ENCODE assay signal across 8 cellular contexts in genomic region chr4:153084939-153085630, GRCh38.
DNase-seq lines count a peak whose midpoint lies in the region; ATAC-seq and TF ChIP-seq lines count a peak whose summit lies in the region.

No MANE protein-coding gene starts in this region.

- H3K4me1 Mint-ChIP-seq in WTC11 = peaks cover 59% of the 10 kb centered on the region

- DNase-seq in HCEC 1CT (peak; percentile 11), NCI-H1105 treated with DMSO at 0.1 percent for 48 hours (lab: John Stamatoyannopoulos, UW) (peak; percentile 27), WTC11 (ENCODE audit: low spot score) (peak; percentile 92), brain pericyte (ENCODE audit: low read depth, low spot score) (peak; percentile 27), iris pigment epithelial cell (ENCODE audit: low read depth) (peak; percentile 70), KG1 (lab: John Stamatoyannopoulos, UW) (no peak)
- peak; percentile 70 to 83 for DNase-seq in stimulated activated CD4-positive, alpha-beta T cell treated with anti-CD3 and anti-CD28 coated beads, Interleukin-15, amount 100 ng/mL, for 48 hours (ENCODE audit: low read depth in 2 of 2)

- H3K36me3 Mint-ChIP-seq in WTC11 = no peaks in the 10 kb centered on the region

- H3K27ac Mint-ChIP-seq in WTC11 = no peak overlapping the region

- peaks cover 14% of the 10 kb centered on the region; the same call in 1 of the 2 replicates for H3K27me3 Mint-ChIP-seq in WTC11 (ENCODE audit: low read depth)

- TF ChIP-seq CTCF in GM12801 (IDR thresholded peaks at IDR 0.05; ENCODE audit: extremely low read depth, insufficient read length) = peak; percentile 32
- peak; percentile 97 for TF ChIP-seq CTCF in WTC11 (IDR thresholded peaks at IDR 0.05)

- no peak overlapping the region for H3K4me3 Mint-ChIP-seq in WTC11

- peak; percentile 69 for ATAC-seq in WTC11

- H3K9me3 Mint-ChIP-seq in WTC11 = no peaks in the 10 kb centered on the region

- CTCF ChIA-PET in WTC11 (lab: Charles Lee) = interaction anchor here (0.9 to 3.0 kb wide), 6 partner anchors 9 to 149 kb away, joined by 3 to 23 read pairs (median 4); partner anchors contain the start of gene FHDC1

- POLR2A ChIA-PET in WTC11 (lab: Charles Lee) = no interaction called here

TF ChIP-seq in WTC11, 78 proteins besides CTCF, POLR2A, EP300 and RAD21:
- peak; percentile 32; the same call in 1 of the 2 replicates for TF ChIP-seq ARID4B (CRISPR knock-in tag; IDR thresholded peaks at IDR 0.05; ENCODE audit: borderline replicate concordance)
- no peak for TF ChIP-seq SMAD3 (CRISPR knock-in tag; IDR thresholded peaks at IDR 0.05; ENCODE audit: borderline replicate concordance)
- no peak for TF ChIP-seq ESRRA (CRISPR knock-in tag; IDR thresholded peaks at IDR 0.05; ENCODE audit: borderline replicate concordance)
- peak; percentile 71; the same call in 1 of the 2 replicates for TF ChIP-seq AFF4 (CRISPR knock-in tag; IDR thresholded peaks at IDR 0.05; ENCODE audit: borderline replicate concordance)
- no peak for TF ChIP-seq ZNF512 (CRISPR knock-in tag; IDR thresholded peaks at IDR 0.05; ENCODE audit: borderline replicate concordance)
- peak; percentile 37; the same call in 1 of the 2 replicates for TF ChIP-seq TEAD1 (CRISPR knock-in tag; IDR thresholded peaks at IDR 0.05)
- TF ChIP-seq CREM (CRISPR knock-in tag; IDR thresholded peaks at IDR 0.05) = no peak
